Comparison of ENCODE assay signal across 1 cellular context in the genomic region with DNA sequence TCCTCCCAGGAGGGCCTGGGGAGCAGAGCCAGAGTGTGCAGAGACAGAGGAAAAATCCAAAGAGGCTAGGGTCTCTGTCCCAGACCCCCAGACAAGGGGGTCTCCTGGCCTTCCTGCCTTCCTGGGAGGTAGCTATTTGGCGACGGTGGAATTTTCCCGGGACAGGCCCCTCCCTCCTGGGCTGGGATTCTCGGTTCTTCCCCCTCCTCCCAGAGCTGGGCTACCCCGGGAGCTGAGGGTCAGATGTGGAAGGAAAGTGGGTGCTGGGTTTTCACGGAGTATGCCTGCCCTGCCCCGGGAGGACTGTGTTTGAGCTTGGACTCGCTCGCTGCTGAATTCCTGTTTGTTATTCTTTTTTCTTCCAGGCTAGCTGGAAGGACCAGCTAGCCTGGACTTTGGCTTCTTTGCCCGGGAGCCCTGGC.
A peak's percentile ranks its signal among the peaks of the same experiment; 100 is the strongest.
TF ChIP-seq lines count a peak whose summit lies in the region.

No MANE protein-coding gene starts in this region.

TF ChIP-seq in HEK293, 187 proteins besides CTCF, POLR2A, EP300 and RAD21:
- TF ChIP-seq ZBTB26 (tag by site-specific recombination; optimal IDR thresholded peaks at IDR 0.05) (no peak), ZNF785 (tag by site-specific recombination; IDR thresholded peaks at IDR 0.05) (no peak), ZBTB7A (tag by site-specific recombination; IDR thresholded peaks at IDR 0.05; ENCODE audit: low read depth) (no peak), ZNF48 (tag by site-specific recombination; IDR thresholded peaks at IDR 0.05) (no peak), ZNF629 (tag by site-specific recombination; IDR thresholded peaks at IDR 0.05) (no peak), ZNF548 (tag by site-specific recombination; IDR thresholded peaks at IDR 0.05) (no peak), TRIM28 (IDR thresholded peaks at IDR 0.05; ENCODE audit: borderline replicate concordance, low read length) (no peak), GLI4 (tag by site-specific recombination; IDR thresholded peaks at IDR 0.05) (no peak), ZNF624 (tag by site-specific recombination; IDR thresholded peaks at IDR 0.05) (no peak), ZBTB20 (tag by site-specific recombination; IDR thresholded peaks at IDR 0.05) (peak; percentile 73), ZNF2 (tag by site-specific recombination; IDR thresholded peaks at IDR 0.05) (no peak), IKZF3 (tag by site-specific recombination; IDR thresholded peaks at IDR 0.05) (peak; percentile 72; the same call in 1 of the 2 replicates), ZNF658 (tag by site-specific recombination; IDR thresholded peaks at IDR 0.05) (no peak), ZBTB17 (tag by site-specific recombination; IDR thresholded peaks at IDR 0.05) (no peak), ZNF704 (tag by site-specific recombination; IDR thresholded peaks at IDR 0.05) (no peak), ZNF23 (tag by site-specific recombination; IDR thresholded peaks at IDR 0.05; ENCODE audit: borderline replicate concordance) (no peak), ZNF398 (tag by site-specific recombination; IDR thresholded peaks at IDR 0.05) (peak; percentile 73), BCL11A (tag by site-specific recombination; IDR thresholded peaks at IDR 0.05; ENCODE audit: low read depth) (peak; percentile 42; the same call in 1 of the 2 replicates), ZNF645 (tag by site-specific recombination; IDR thresholded peaks at IDR 0.05) (no peak), ZNF394 (tag by site-specific recombination; IDR thresholded peaks at IDR 0.05; ENCODE audit: borderline replicate concordance) (no peak), ZNF473 (tag by site-specific recombination; IDR thresholded peaks at IDR 0.05) (no peak)
- TF ChIP-seq, protein P1, sequence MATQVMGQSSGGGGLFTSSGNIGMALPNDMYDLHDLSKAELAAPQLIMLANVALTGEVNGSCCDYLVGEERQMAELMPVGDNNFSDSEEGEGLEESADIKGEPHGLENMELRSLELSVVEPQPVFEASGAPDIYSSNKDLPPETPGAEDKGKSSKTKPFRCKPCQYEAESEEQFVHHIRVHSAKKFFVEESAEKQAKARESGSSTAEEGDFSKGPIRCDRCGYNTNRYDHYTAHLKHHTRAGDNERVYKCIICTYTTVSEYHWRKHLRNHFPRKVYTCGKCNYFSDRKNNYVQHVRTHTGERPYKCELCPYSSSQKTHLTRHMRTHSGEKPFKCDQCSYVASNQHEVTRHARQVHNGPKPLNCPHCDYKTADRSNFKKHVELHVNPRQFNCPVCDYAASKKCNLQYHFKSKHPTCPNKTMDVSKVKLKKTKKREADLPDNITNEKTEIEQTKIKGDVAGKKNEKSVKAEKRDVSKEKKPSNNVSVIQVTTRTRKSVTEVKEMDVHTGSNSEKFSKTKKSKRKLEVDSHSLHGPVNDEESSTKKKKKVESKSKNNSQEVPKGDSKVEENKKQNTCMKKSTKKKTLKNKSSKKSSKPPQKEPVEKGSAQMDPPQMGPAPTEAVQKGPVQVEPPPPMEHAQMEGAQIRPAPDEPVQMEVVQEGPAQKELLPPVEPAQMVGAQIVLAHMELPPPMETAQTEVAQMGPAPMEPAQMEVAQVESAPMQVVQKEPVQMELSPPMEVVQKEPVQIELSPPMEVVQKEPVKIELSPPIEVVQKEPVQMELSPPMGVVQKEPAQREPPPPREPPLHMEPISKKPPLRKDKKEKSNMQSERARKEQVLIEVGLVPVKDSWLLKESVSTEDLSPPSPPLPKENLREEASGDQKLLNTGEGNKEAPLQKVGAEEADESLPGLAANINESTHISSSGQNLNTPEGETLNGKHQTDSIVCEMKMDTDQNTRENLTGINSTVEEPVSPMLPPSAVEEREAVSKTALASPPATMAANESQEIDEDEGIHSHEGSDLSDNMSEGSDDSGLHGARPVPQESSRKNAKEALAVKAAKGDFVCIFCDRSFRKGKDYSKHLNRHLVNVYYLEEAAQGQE (tag by site-specific recombination; IDR thresholded peaks at IDR 0.05) = 0 out of 2 replicates have a peak, but pooled peaks have one; percentile 11
- TF ChIP-seq, protein P2, sequence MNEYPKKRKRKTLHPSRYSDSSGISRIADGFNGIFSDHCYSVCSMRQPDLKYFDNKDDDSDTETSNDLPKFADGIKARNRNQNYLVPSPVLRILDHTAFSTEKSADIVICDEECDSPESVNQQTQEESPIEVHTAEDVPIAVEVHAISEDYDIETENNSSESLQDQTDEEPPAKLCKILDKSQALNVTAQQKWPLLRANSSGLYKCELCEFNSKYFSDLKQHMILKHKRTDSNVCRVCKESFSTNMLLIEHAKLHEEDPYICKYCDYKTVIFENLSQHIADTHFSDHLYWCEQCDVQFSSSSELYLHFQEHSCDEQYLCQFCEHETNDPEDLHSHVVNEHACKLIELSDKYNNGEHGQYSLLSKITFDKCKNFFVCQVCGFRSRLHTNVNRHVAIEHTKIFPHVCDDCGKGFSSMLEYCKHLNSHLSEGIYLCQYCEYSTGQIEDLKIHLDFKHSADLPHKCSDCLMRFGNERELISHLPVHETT (tag by site-specific recombination; IDR thresholded peaks at IDR 0.05) = no peak
